Comparison of ENCODE assay signal across 1 cellular context in genomic region chr7:130865408-130866236, GRCh38.
TF ChIP-seq lines count a peak whose summit lies in the region.

No MANE protein-coding gene starts in this region.

TF ChIP-seq in SK-N-SH, 30 proteins besides CTCF, POLR2A, EP300 and RAD21 (continued from another document):
- TF ChIP-seq, protein P1, sequence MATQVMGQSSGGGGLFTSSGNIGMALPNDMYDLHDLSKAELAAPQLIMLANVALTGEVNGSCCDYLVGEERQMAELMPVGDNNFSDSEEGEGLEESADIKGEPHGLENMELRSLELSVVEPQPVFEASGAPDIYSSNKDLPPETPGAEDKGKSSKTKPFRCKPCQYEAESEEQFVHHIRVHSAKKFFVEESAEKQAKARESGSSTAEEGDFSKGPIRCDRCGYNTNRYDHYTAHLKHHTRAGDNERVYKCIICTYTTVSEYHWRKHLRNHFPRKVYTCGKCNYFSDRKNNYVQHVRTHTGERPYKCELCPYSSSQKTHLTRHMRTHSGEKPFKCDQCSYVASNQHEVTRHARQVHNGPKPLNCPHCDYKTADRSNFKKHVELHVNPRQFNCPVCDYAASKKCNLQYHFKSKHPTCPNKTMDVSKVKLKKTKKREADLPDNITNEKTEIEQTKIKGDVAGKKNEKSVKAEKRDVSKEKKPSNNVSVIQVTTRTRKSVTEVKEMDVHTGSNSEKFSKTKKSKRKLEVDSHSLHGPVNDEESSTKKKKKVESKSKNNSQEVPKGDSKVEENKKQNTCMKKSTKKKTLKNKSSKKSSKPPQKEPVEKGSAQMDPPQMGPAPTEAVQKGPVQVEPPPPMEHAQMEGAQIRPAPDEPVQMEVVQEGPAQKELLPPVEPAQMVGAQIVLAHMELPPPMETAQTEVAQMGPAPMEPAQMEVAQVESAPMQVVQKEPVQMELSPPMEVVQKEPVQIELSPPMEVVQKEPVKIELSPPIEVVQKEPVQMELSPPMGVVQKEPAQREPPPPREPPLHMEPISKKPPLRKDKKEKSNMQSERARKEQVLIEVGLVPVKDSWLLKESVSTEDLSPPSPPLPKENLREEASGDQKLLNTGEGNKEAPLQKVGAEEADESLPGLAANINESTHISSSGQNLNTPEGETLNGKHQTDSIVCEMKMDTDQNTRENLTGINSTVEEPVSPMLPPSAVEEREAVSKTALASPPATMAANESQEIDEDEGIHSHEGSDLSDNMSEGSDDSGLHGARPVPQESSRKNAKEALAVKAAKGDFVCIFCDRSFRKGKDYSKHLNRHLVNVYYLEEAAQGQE (IDR thresholded peaks at IDR 0.05; ENCODE audit: low read depth, low read length) = peak; percentile 94
- TF ChIP-seq MXI1 (IDR thresholded peaks at IDR 0.05; ENCODE audit: low read depth, low read length) (no peak), SIN3A (IDR thresholded peaks at IDR 0.05; ENCODE audit: borderline replicate concordance, low read depth, low read length) (no peak), TAF1 (IDR thresholded peaks at IDR 0.05; ENCODE audit: borderline replicate concordance, low read depth, low read length) (no peak), CHD2 (IDR thresholded peaks at IDR 0.05; ENCODE audit: low read length, partially characterized antibody) (no peak), FOSL2 (IDR thresholded peaks at IDR 0.05; ENCODE audit: borderline replicate concordance, low read depth) (no peak), NFIC (IDR thresholded peaks at IDR 0.05; ENCODE audit: borderline replicate concordance) (no peak), EZH2phosphoT487 (IDR thresholded peaks at IDR 0.05; ENCODE audit: borderline replicate concordance, low read depth) (no peak), USF2 (IDR thresholded peaks at IDR 0.05; ENCODE audit: borderline replicate concordance, low read depth, low read length) (no peak), MAX (IDR thresholded peaks at IDR 0.05; ENCODE audit: low read depth) (no peak), MEF2A (IDR thresholded peaks at IDR 0.05; ENCODE audit: borderline replicate concordance, low read depth) (no peak), JUND (IDR thresholded peaks at IDR 0.05) (0 out of 2 replicates have a peak, but pooled peaks have one; percentile 0), RCOR1 (IDR thresholded peaks at IDR 0.05; ENCODE audit: low read length) (no peak), YY1 (IDR thresholded peaks at IDR 0.05; ENCODE audit: low read depth) (no peak), FOXM1 (IDR thresholded peaks at IDR 0.05; ENCODE audit: low read depth) (no peak), GATA2 (CRISPR knock-in tag; IDR thresholded peaks at IDR 0.05) (no peak), NRF1 (IDR thresholded peaks at IDR 0.05; ENCODE audit: low read depth, low read length) (no peak), RXRA (IDR thresholded peaks at IDR 0.05; ENCODE audit: borderline replicate concordance, low read depth) (no peak), GABPA (IDR thresholded peaks at IDR 0.05; ENCODE audit: low read depth) (no peak), FOXJ3 (CRISPR knock-in tag; IDR thresholded peaks at IDR 0.05) (no peak), POLR2AphosphoS5 (IDR thresholded peaks at IDR 0.05; ENCODE audit: low read depth, low read length) (peak; percentile 69; the same call in 1 of the 2 replicates), TCF12 (IDR thresholded peaks at IDR 0.05) (no peak), IRF3 (IDR thresholded peaks at IDR 0.05; ENCODE audit: low read depth, low read length) (no peak), ELF1 (IDR thresholded peaks at IDR 0.05) (no peak), RFX5 (IDR thresholded peaks at IDR 0.05; ENCODE audit: low read length) (no peak)
- TF ChIP-seq, protein P2, sequence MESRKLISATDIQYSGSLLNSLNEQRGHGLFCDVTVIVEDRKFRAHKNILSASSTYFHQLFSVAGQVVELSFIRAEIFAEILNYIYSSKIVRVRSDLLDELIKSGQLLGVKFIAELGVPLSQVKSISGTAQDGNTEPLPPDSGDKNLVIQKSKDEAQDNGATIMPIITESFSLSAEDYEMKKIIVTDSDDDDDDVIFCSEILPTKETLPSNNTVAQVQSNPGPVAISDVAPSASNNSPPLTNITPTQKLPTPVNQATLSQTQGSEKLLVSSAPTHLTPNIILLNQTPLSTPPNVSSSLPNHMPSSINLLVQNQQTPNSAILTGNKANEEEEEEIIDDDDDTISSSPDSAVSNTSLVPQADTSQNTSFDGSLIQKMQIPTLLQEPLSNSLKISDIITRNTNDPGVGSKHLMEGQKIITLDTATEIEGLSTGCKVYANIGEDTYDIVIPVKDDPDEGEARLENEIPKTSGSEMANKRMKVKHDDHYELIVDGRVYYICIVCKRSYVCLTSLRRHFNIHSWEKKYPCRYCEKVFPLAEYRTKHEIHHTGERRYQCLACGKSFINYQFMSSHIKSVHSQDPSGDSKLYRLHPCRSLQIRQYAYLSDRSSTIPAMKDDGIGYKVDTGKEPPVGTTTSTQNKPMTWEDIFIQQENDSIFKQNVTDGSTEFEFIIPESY (IDR thresholded peaks at IDR 0.05; ENCODE audit: borderline replicate concordance, low read depth) = 0 out of 2 replicates have a peak, but pooled peaks have one; percentile 8
